In the genomic region with DNA sequence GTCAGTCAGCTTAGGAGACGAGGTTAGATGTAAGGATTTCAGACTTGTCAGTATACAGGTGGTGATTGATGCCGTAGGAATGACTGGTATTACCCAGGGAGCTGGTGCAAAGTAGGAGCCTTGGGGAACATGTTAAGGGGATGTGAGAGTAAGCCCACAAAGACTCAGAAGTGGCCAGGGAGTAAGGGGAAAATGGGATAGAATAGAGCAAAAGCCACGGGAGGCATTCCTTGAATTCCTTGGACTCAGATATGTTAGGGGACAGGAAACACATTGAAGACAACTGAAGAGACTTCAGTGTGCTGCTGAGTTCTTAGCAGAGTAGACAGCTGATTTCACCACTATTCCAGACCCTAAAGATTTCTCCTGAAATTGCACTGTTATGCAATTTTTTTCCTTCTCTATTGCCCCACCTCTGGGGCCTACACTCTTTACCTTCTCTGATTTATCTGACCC, we compare ENCODE assay signal across 8 cellular contexts. TPM values are rescaled to one million over a fixed set of nuclear protein-coding genes. Genes with fewer than 3 reads are reported as not detected.
A peak's percentile ranks its signal among the peaks of the same experiment; 100 is the strongest.
DNase-seq lines count a peak whose midpoint lies in the region; ATAC-seq and TF ChIP-seq lines count a peak whose summit lies in the region.

No MANE protein-coding gene starts in this region.

- H3K27me3 ChIP-seq in MM.1S (replicated peaks; ENCODE audit: insufficient read depth, low read length): no peaks in the 10 kb centered on the region

- DNase-seq in EH (ENCODE audit: low read depth): peak; percentile 90
- DNase-seq in MM.1S: no peak
- no peak for DNase-seq in chondrocyte (ENCODE audit: low spot score)
- peak; percentile 36 for DNase-seq in myocyte (ENCODE audit: low read depth)
- DNase-seq in putamen (ENCODE audit: low spot score): no peak
- no peak for DNase-seq in cerebellum (ENCODE audit: low spot score)
- no peak for DNase-seq in MV-4-11 (lab: John Stamatoyannopoulos, UW)

- peak overlapping the region; percentile 98 for H3K27ac Mint-ChIP-seq in chondrocyte (ENCODE audit: unreplicated experiment)

- peak overlapping the region; percentile 68 for H3K4me3 ChIP-seq in MM.1S (ENCODE audit: low read length)

- H3K9me2 ChIP-seq in MM.1S (replicated peaks; ENCODE audit: insufficient read depth, low read length): no peaks in the 10 kb centered on the region

- H2AFZ ChIP-seq in MM.1S (ENCODE audit: low read length): no peak overlapping the region

- H3K4me3 Mint-ChIP-seq in chondrocyte (ENCODE audit: unreplicated experiment): peak overlapping the region; percentile 85

- H3K36me3 ChIP-seq in MM.1S (replicated peaks; ENCODE audit: insufficient read depth, low read length): no peaks in the 10 kb centered on the region

- no peaks in the 10 kb centered on the region for H3K9me3 Mint-ChIP-seq in chondrocyte (ENCODE audit: low read depth)

- H3K4me1 ChIP-seq in MM.1S (ENCODE audit: low read length): no peaks in the 10 kb centered on the region

- no peak for ATAC-seq in HG03442 (IDR thresholded peaks at IDR 0.05; ENCODE audit: unreplicated experiment)

- peak overlapping the region; percentile 82; the same call in 1 of the 2 replicates for H3K9ac ChIP-seq in MM.1S (ENCODE audit: low read length)

- H3F3A ChIP-seq in MM.1S (ENCODE audit: insufficient read depth, low read length): peaks cover 12% of the 10 kb centered on the region

- peaks cover 3% of the 10 kb centered on the region; the same call in 1 of the 2 replicates for H3K79me2 ChIP-seq in MM.1S (ENCODE audit: low read length)

- no peaks in the 10 kb centered on the region for H3K27me3 Mint-ChIP-seq in chondrocyte (ENCODE audit: low read depth)

- peak overlapping the region; percentile 68; the same call in 1 of the 2 replicates for H3K27ac ChIP-seq in MM.1S (ENCODE audit: low read length)

- peaks cover 17% of the 10 kb centered on the region for H3K36me3 Mint-ChIP-seq in chondrocyte (ENCODE audit: low read depth)

- peak overlapping the region; percentile 86; the same call in 1 of the 2 replicates for H3K4me2 ChIP-seq in MM.1S (ENCODE audit: low read depth, low read length)

- H4K20me1 ChIP-seq in MM.1S (ENCODE audit: insufficient read depth, low read length): no peaks in the 10 kb centered on the region

- TF ChIP-seq CTCF in MM.1S (IDR thresholded peaks at IDR 0.05; ENCODE audit: low read length): no peak
- TF ChIP-seq CTCF in chondrocyte (IDR thresholded peaks at IDR 0.05): no peak

- no peaks in the 10 kb centered on the region for H3K9me3 ChIP-seq in MM.1S (replicated peaks; ENCODE audit: insufficient read depth, low read length)

- H3K4me1 Mint-ChIP-seq in chondrocyte (ENCODE audit: low read depth): peaks cover 39% of the 10 kb centered on the region

RNA-seq across cellular contexts. Expression of a gene that starts 1.2 kb away (rescaled TPM):
- 36.0 to 43.5 TPM (median 38.4 TPM) in 3 replicates for total RNA-seq in chondrocyte
- 13.9 and 27.0 TPM in 2 replicates for total RNA-seq in myocyte
- polyA plus RNA-seq in myocyte (2012): 35.2 TPM
- 28.2 TPM for total RNA-seq in cerebellum

RNA-seq across cellular contexts. Expression of a gene that starts 28.8 kb away (rescaled TPM):
- total RNA-seq in chondrocyte (169 to 200 TPM (median 175 TPM) in 3 replicates), myocyte (224 and 282 TPM in 2 replicates), cerebellum (169 TPM)
- 157 TPM for polyA plus RNA-seq in myocyte (2012)

RNA-seq across cellular contexts. Expression of a gene that starts 29.6 kb away (rescaled TPM):
- total RNA-seq in chondrocyte (52.2 to 70.6 TPM (median 53.1 TPM) in 3 replicates), myocyte (78.3 and 106 TPM in 2 replicates), cerebellum (30.2 TPM)
- polyA plus RNA-seq in myocyte (2012): 79.4 TPM

RNA-seq across cellular contexts. Expression of a gene that starts 33.3 kb away (rescaled TPM):
- total RNA-seq in chondrocyte (65.0 to 72.3 TPM (median 65.9 TPM) in 3 replicates), myocyte (64.8 and 68.4 TPM in 2 replicates), cerebellum (109 TPM)
- polyA plus RNA-seq in myocyte (2012): 38.6 TPM

RNA-seq across cellular contexts. Expression of a gene that starts 39.4 kb away (rescaled TPM):
- total RNA-seq in chondrocyte (not detected in 3 replicates), myocyte (not detected in 2 replicates), cerebellum (not detected)
- polyA plus RNA-seq in myocyte (2012): not detected

Comparison
In these comparisons a context has a peak if more than half of its experiments do, and no peak if none do; other contexts are left out.
1. DNase-seq: peak in EH (single experiment) and myocyte (single experiment); none in MM.1S (single experiment), chondrocyte (single experiment), putamen (single experiment), cerebellum (single experiment) and MV-4-11 (single experiment).